Comparison of ENCODE assay signal across 8 cellular contexts in the genomic region with DNA sequence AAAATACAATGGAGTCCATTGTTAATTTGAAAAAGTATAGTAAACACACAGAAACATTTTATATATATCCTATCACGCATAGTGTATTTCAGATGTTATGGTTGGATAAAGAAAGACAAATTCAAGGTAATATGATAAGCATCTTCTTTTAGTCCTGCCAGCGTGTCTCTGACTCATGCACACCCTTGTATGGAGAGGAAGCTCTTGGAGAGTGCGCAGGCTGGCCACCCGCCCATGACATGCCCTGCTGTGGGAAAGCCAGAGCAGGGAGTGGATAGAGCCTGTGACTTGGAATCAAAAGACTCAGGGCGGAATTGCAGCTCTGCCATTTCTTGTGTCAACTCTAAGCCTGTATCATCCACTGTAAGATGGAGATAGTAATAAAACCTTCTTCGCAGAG. TPM values are rescaled to one million over a fixed set of nuclear protein-coding genes. Genes with fewer than 3 reads are reported as not detected.
A peak's percentile ranks its signal among the peaks of the same experiment; 100 is the strongest.
DNase-seq lines count a peak whose midpoint lies in the region; ATAC-seq and TF ChIP-seq lines count a peak whose summit lies in the region.

No MANE protein-coding gene starts in this region.

- H3K36me3 Mint-ChIP-seq in naive thymus-derived CD4-positive, alpha-beta T cell = no peaks in the 10 kb centered on the region

- peak; percentile 79 for DNase-seq in AG09319 (ENCODE audit: extremely low read depth, low read depth)
- peak; percentile 100 for DNase-seq in MG63
- peak; percentile 90 for DNase-seq in choroid plexus epithelial cell (ENCODE audit: low read depth)
- DNase-seq in naive thymus-derived CD4-positive, alpha-beta T cell = no peak
- no peak for DNase-seq in SKM-1 treated with dmso at 0.1 percent for 144 hours (lab: John Stamatoyannopoulos, UW; ENCODE audit: unreplicated experiment)
- no peak for DNase-seq in NOMO-1 (lab: John Stamatoyannopoulos, UW; ENCODE audit: unreplicated experiment in 2 of 2)

- H3K27me3 ChIP-seq in MG63 = no peaks in the 10 kb centered on the region
- H3K27me3 ChIP-seq in naive thymus-derived CD4-positive, alpha-beta T cell (ENCODE audit: control insufficient read depth in 2 of 2, insufficient read depth in 2 of 2, low read length in 2 of 2) = no peaks in the 10 kb centered on the region

- no peak overlapping the region for H3K27ac ChIP-seq in naive thymus-derived CD4-positive, alpha-beta T cell (ENCODE audit: low read depth, low read length)

- H3K9me3 ChIP-seq in MG63 = no peaks in the 10 kb centered on the region
- no peaks in the 10 kb centered on the region for H3K9me3 ChIP-seq in naive thymus-derived CD4-positive, alpha-beta T cell (ENCODE audit: control insufficient read depth in 2 of 3, low read length in 3 of 3)

- CTCF ChIA-PET in naive thymus-derived CD4-positive, alpha-beta T cell (lab: Charles Lee) = interaction anchor here (0.6 to 0.7 kb wide), 3 partner anchors 131 to 413 kb away, joined by 3 to 4 read pairs (median 4); no protein-coding TSS in a partner anchor

- peaks cover 12 to 60% (median 38%) of the 10 kb centered on the region in 7 donors for H3K4me1 Mint-ChIP-seq in naive thymus-derived CD4-positive, alpha-beta T cell

- ATAC-seq in naive thymus-derived CD4-positive, alpha-beta T cell = peak; percentile 47
- ATAC-seq in GM21723 (IDR thresholded peaks at IDR 0.05; ENCODE audit: unreplicated experiment) (no peak), HG03460 (IDR thresholded peaks at IDR 0.05; ENCODE audit: unreplicated experiment) (no peak)

- intact Hi-C loops in naive thymus-derived CD4-positive, alpha-beta T cell (cut with micrococcal nuclease) = no loop called here

- H3K4me3 ChIP-seq in MG63 (no peak overlapping the region), choroid plexus epithelial cell (ENCODE audit: low read depth, low read length) (no peak overlapping the region)
- no peak overlapping the region for H3K4me3 ChIP-seq in naive thymus-derived CD4-positive, alpha-beta T cell (ENCODE audit: low read length)

- TF ChIP-seq CTCF in AG09319 (IDR thresholded peaks at IDR 0.05; ENCODE audit: low read depth, low read length) = no peak
- no peak for TF ChIP-seq CTCF in choroid plexus epithelial cell (conservative IDR thresholded peaks at IDR 0.05; ENCODE audit: low read depth, low read length)

- POLR2A ChIA-PET in naive thymus-derived CD4-positive, alpha-beta T cell (lab: Charles Lee) = interaction anchor here (1.7 kb wide), 1 partner anchor 90 kb away, joined by 4 read pairs; a partner anchor contains a TSS

- H3K9me3 Mint-ChIP-seq in naive thymus-derived CD4-positive, alpha-beta T cell = no peaks in the 10 kb centered on the region

- H3K27ac Mint-ChIP-seq in naive thymus-derived CD4-positive, alpha-beta T cell = peak overlapping the region in 5 of 9 donors; percentile 12 to 78 (median 40)

- no peaks in the 10 kb centered on the region for H3K27me3 Mint-ChIP-seq in naive thymus-derived CD4-positive, alpha-beta T cell

- H3K4me1 ChIP-seq in naive thymus-derived CD4-positive, alpha-beta T cell (ENCODE audit: control insufficient read depth in 2 of 2, insufficient read depth in 2 of 2, low read length in 2 of 2) = peaks cover 0 to 11% of the 10 kb centered on the region in 2 donors

- no peaks in the 10 kb centered on the region for H3K36me3 ChIP-seq in MG63
- H3K36me3 ChIP-seq in naive thymus-derived CD4-positive, alpha-beta T cell (ENCODE audit: control insufficient read depth in 2 of 3, insufficient read depth in 3 of 3, low read length in 3 of 3) = no peaks in the 10 kb centered on the region

- H3K4me3 Mint-ChIP-seq in naive thymus-derived CD4-positive, alpha-beta T cell = peak overlapping the region in 1 of 10 donors; percentile 63

RNA-seq across cellular contexts. Expression of a gene that starts 23.0 kb away (rescaled TPM):
- total RNA-seq in MG63 (2014; rRNA removed; shearing (Covaris generic); ENCODE audit: low replicate concordance) = 116 and 146 TPM in 2 replicates
- 100 to 1,000 TPM in 3 of 5 experiments, 10 to 100 TPM in 2; 83.3 to 177 (median 103) TPM for total RNA-seq in naive thymus-derived CD4-positive, alpha-beta T cell
- polyA plus RNA-seq in naive thymus-derived CD4-positive, alpha-beta T cell = 10 to 100 TPM; 57.4 to 99.8 TPM

RNA-seq across cellular contexts. Expression of a gene that starts 42.7 kb away (rescaled TPM):
- total RNA-seq in MG63 (2014; rRNA removed; shearing (Covaris generic); ENCODE audit: low replicate concordance) = 344 and 476 TPM in 2 replicates
- total RNA-seq in naive thymus-derived CD4-positive, alpha-beta T cell = 100 to 1,000 TPM; 259 to 366 (median 327) TPM
- 1,000 to 10,000 TPM in 1 of 2 donors, 100 to 1,000 TPM in 1; 935 to 1,159 TPM for polyA plus RNA-seq in naive thymus-derived CD4-positive, alpha-beta T cell

RNA-seq across cellular contexts. Expression of a gene that starts 52.3 kb away (rescaled TPM):
- 59.9 and 81.0 TPM in 2 replicates for total RNA-seq in MG63 (2014; rRNA removed; shearing (Covaris generic); ENCODE audit: low replicate concordance)
- 10 to 100 TPM; 45.7 to 56.4 (median 52.5) TPM for total RNA-seq in naive thymus-derived CD4-positive, alpha-beta T cell
- polyA plus RNA-seq in naive thymus-derived CD4-positive, alpha-beta T cell = 100 to 1,000 TPM in 1 of 2 donors, 10 to 100 TPM in 1; 85.3 to 135 TPM

Comparison
In these comparisons a context has a peak if more than half of its experiments do, and no peak if none do; other contexts are left out.
1. DNase-seq: peak in AG09319 (single experiment), MG63 (single experiment) and choroid plexus epithelial cell (single experiment); none in naive thymus-derived CD4-positive, alpha-beta T cell (0 of 9), SKM-1 treated with dmso at 0.1 percent for 144 hours (single experiment) and NOMO-1 (0 of 2).